ENCODE assay signal across 21 cellular contexts in genomic region chr15:24075420-24076089, GRCh38.
"Had no signal": no experiment of that assay in that cellular context is flagged by ENCODE, and none has a peak within 500 bp of the region (broad histone marks: within the 10 kb centered on the region; RNA-seq: fewer than 3 reads in every experiment).

No MANE protein-coding gene starts in this region.

- H3K27me3 ChIP-seq: brain microvascular endothelial cell had no signal

- DNase-seq: activated CD4-positive, alpha-beta T cell treated with anti-CD3 and anti-CD28 coated beads for 4 hours; activated CD8-positive, alpha-beta memory T cell treated with anti-CD3 and anti-CD28 coated beads, Interleukin-2, amount 50 U/mL, for 4 hours; activated CD8-positive, alpha-beta T cell treated with anti-CD3 and anti-CD28 coated beads for 36 hours; activated gamma-delta T cell treated with Interleukin-2 at 50 U/mL for 16 hours; activated naive CD4-positive, alpha-beta T cell treated with anti-CD3 and anti-CD28 coated beads, Interleukin-2, amount 10 ng/mL, durations not matched to agents 7 days and 5 days; activated naive CD8-positive, alpha-beta T cell treated with anti-CD3 and anti-CD28 coated beads for 36 hours; activated T-cell treated with anti-CD3 and anti-CD28 coated beads, Interleukin-2, amount 50 U/mL, for 72 hours; brain microvascular endothelial cell; KG1; NCI-H1092 treated with DMSO at 0.1 percent for 48 hours; NCI-H1417 treated with DMSO at 0.1 percent for 48 hours; NCI-H1694 treated with DMSO at 0.1 percent for 48 hours; NCI-H2029 treated with DMSO at 0.1 percent for 48 hours; NCI-H345; NCI-H510A; NCI-H526 treated with DMSO at 0.1 percent for 48 hours; T-cell; T-helper 2 cell had no signal

- ATAC-seq: activated CD4-positive, CD25-positive, alpha-beta regulatory T cell treated with anti-CD3 and anti-CD28 coated beads, Interleukin-2, amount 50 U/mL, for 24 hours; activated CD8-positive, alpha-beta T cell treated with anti-CD3 and anti-CD28 coated beads for 36 hours; activated T-cell treated with anti-CD3 and anti-CD28 coated beads, Interleukin-2, amount 50 U/mL, for 72 hours; Right ventricle myocardium inferior; T-cell had no signal

- H3K4me3 ChIP-seq: SK-N-MC had no signal

- H3K36me3 ChIP-seq: brain microvascular endothelial cell had no signal

- H3K27ac ChIP-seq: brain microvascular endothelial cell, SK-N-MC had no signal
